Comparison of ENCODE assay signal across 8 cellular contexts in the genomic region with DNA sequence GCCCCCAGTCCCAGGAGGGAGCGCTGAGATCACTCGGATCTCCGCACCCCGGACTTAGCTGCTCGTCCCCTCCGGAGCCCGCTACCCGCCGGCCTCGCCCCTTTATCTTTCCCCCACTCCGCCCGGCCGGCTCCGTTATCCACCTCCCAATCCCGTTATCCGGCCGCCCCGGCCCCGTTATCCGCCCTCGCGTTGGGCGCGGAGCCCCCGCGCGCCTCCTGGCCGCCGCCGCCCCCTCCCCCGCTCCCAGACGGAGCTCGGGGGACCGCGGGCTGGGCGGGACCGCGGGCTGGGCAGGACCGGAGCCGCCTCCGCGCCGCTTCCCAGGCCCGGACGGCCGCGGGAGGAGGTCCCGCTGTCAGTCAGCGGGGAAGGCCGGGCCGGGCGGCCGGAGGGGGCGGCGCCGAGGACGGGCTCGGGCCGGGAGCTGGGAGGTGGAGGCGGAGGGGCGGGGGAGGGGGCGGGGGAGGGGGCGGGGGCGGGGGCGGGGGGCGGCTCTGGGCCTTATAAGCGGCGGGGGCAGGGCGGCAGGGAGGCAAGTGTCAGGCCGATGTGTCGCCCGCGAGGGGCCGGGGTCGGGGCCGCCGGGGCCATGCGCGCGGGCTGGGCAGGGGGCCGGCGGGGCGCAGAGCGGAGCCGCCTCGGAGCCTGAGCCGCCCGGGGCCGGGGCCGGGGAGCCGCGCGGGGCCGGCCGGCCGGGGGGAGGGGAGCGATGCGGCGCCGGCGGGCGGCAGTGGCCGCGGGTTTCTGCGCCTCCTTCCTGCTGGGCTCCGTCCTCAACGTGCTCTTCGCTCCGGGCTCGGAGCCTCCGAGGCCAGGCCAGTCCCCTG. TPM values are rescaled to one million over a fixed set of nuclear protein-coding genes. Genes with fewer than 3 reads are reported as not detected.
DNase-seq lines count a peak whose midpoint lies in the region; ATAC-seq, FAIRE-seq and TF ChIP-seq lines count a peak whose summit lies in the region.

PKDCC (plus strand) TSS at position 534 of the 830 bp plus-strand sequence; CDS start at position 713, 179 bp downstream.

- BruUV-seq in GM12878 (replicated peaks; lab: Mats Ljungman, UMichigan) = no TSS peak

- in situ Hi-C loops in GM12878 (cut with MboI) = no loop called here

- intact Hi-C loops in GM12878 (cut with micrococcal nuclease; ENCODE audit: unreplicated experiment) = no loop called here
- intact Hi-C loops in posterior vena cava (cut with DNase I) = no loop called here

- H3K4me1 ChIP-seq in GM12878 (ENCODE audit: control insufficient read depth, insufficient read depth, low read length) (no peaks in the 10 kb centered on the region), hepatocyte (ENCODE audit: insufficient read depth) (peaks cover 30% of the 10 kb centered on the region)

- H4K20me1 ChIP-seq in GM12878 (ENCODE audit: control insufficient read depth, insufficient read depth) (no peaks in the 10 kb centered on the region), hepatocyte (ENCODE audit: insufficient read depth, poor library complexity, severe bottlenecking) (no peaks in the 10 kb centered on the region)

- SMC1A ChIA-PET in GM12878 (lab: Charles Lee; ENCODE audit: uncharacterized antibody, unreplicated experiment) = no interaction called here

- peaks cover 65% of the 10 kb centered on the region for H3K27me3 Mint-ChIP-seq in activated CD8-positive, alpha-beta memory T cell treated with anti-CD3 and anti-CD28 coated beads, Interleukin-2, amount 10 ng/mL, durations not matched to agents 7 days and 5 days

- H3K36me3 ChIP-seq in GM12878 (ENCODE audit: control insufficient read depth in 2 of 2, insufficient read depth in 2 of 2, low read length in 1 of 2) (no peaks in the 10 kb centered on the region), hepatocyte (replicated peaks; ENCODE audit: insufficient read depth, low read depth) (no peaks in the 10 kb centered on the region)

- H2AFZ ChIP-seq in GM12878 (ENCODE audit: control insufficient read depth, low read depth, low read length) (peak within 1 kb of the TSS; percentile 21; the same call in 1 of the 2 replicates), hepatocyte (peak within 1 kb of the TSS; percentile 6)

- no peak for TF ChIP-seq EP300 in GM12878 (IDR thresholded peaks at IDR 0.05; ENCODE audit: borderline replicate concordance in 1 of 2, control insufficient read depth in 1 of 2, low read depth in 2 of 2, low read length in 2 of 2)

- H3K9me2 ChIP-seq in hepatocyte (replicated peaks; ENCODE audit: insufficient read depth) = no peaks in the 10 kb centered on the region

- peak within 1 kb of the TSS; percentile 8; the same call in 1 of the 2 replicates for H3K9ac ChIP-seq in GM12878 (ENCODE audit: control insufficient read depth, insufficient read depth, low read length)

- CTCF ChIA-PET in activated CD8-positive, alpha-beta memory T cell treated with anti-CD3 and anti-CD28 coated beads, Interleukin-2, amount 10 ng/mL, durations not matched to agents 7 days and 5 days (lab: Charles Lee) = interaction anchor here (0.9 kb wide), 1 partner anchor 39 kb away, joined by 3 read pairs; no protein-coding TSS in a partner anchor
- CTCF ChIA-PET in GM12878 (lab: Yijun Ruan, JAX) = no interaction called here

- TF ChIP-seq POLR2A in GM12878 (IDR thresholded peaks at IDR 0.05; ENCODE audit: low read depth, low read length) = no peak

- peaks cover 2% of the 10 kb centered on the region for H3K4me1 Mint-ChIP-seq in activated CD8-positive, alpha-beta memory T cell treated with anti-CD3 and anti-CD28 coated beads, Interleukin-2, amount 10 ng/mL, durations not matched to agents 7 days and 5 days

- H3K27ac ChIP-seq in GM12878 (ENCODE audit: control insufficient read depth, insufficient read depth) (no peak within 1 kb of the TSS), hepatocyte (peak within 1 kb of the TSS; percentile 95)

- DNase-seq in activated CD8-positive, alpha-beta memory T cell treated with anti-CD3 and anti-CD28 coated beads, Interleukin-2, amount 10 ng/mL, durations not matched to agents 7 days and 5 days = no peak
- no peak for DNase-seq in activated CD8-positive, alpha-beta memory T cell treated with anti-CD3 and anti-CD28 coated beads for 24 hours
- DNase-seq in OCI-M1 (lab: John Stamatoyannopoulos, UW) = peak; percentile 72
- no peak for DNase-seq in GM12878 (ENCODE audit: low read depth, low spot score)
- DNase-seq in hepatocyte (ENCODE audit: low spot score) = peak; percentile 94
- DNase-seq in posterior vena cava (ENCODE audit: low spot score) = peak; percentile 94
- DNase-seq in effector CD4-positive, alpha-beta T cell = no peak

- H3K9me3 ChIP-seq in GM12878 (replicated peaks; ENCODE audit: control insufficient read depth, insufficient read depth, low read length) = no peaks in the 10 kb centered on the region
- no peaks in the 10 kb centered on the region for H3K9me3 ChIP-seq in hepatocyte (ENCODE audit: low read depth)

- H3K4me3 ChIP-seq in GM12878 (peak within 1 kb of the TSS; percentile 63; the same call in 1 of the 2 replicates), hepatocyte (peak within 1 kb of the TSS; percentile 62)

- H3K9me3 Mint-ChIP-seq in activated CD8-positive, alpha-beta memory T cell treated with anti-CD3 and anti-CD28 coated beads, Interleukin-2, amount 10 ng/mL, durations not matched to agents 7 days and 5 days (ENCODE audit: low read depth) = no peaks in the 10 kb centered on the region

- peak within 1 kb of the TSS; percentile 24 for H3K4me3 Mint-ChIP-seq in activated CD8-positive, alpha-beta memory T cell treated with anti-CD3 and anti-CD28 coated beads, Interleukin-2, amount 10 ng/mL, durations not matched to agents 7 days and 5 days

- peak within 1 kb of the TSS; percentile 72 for H3K4me2 ChIP-seq in GM12878 (ENCODE audit: control insufficient read depth, insufficient read depth)
- peak within 1 kb of the TSS; percentile 94 for H3K4me2 ChIP-seq in hepatocyte

- POLR2A ChIA-PET in GM12878 (lab: Charles Lee) = no interaction called here

- H3K79me2 ChIP-seq in GM12878 (ENCODE audit: control insufficient read depth, insufficient read depth, low read length) (no peaks in the 10 kb centered on the region), hepatocyte (peaks cover 43% of the 10 kb centered on the region)

- H3K27me3 ChIP-seq in GM12878 (replicated peaks in 1 of 2; ENCODE audit: control insufficient read depth in 2 of 2, insufficient read depth in 2 of 2, low read length in 1 of 2) (peaks cover 13 to 15% of the 10 kb centered on the region in 2 experiments), hepatocyte (no peaks in the 10 kb centered on the region)

- no peaks in the 10 kb centered on the region for H3K36me3 Mint-ChIP-seq in activated CD8-positive, alpha-beta memory T cell treated with anti-CD3 and anti-CD28 coated beads, Interleukin-2, amount 10 ng/mL, durations not matched to agents 7 days and 5 days

- no peak within 1 kb of the TSS for H3K27ac Mint-ChIP-seq in activated CD8-positive, alpha-beta memory T cell treated with anti-CD3 and anti-CD28 coated beads, Interleukin-2, amount 10 ng/mL, durations not matched to agents 7 days and 5 days

- RAD21 ChIA-PET in GM12878 (lab: Charles Lee; ENCODE audit: unreplicated experiment) = no interaction called here

- WGBS in GM12878 (ENCODE audit: insufficient coverage, insufficient replicate concordance, low lambda C conversion rate, missing lambda C conversion rate) = under 1% methylated on average over 46 of the region's 111 CpGs
- 0% methylated on average over 2 of the region's 111 CpGs for WGBS in hepatocyte (ENCODE audit: low lambda C conversion rate, missing lambda C conversion rate)

- peak; percentile 73 for ATAC-seq in activated CD8-positive, alpha-beta memory T cell treated with anti-CD3 and anti-CD28 coated beads, Interleukin-2, amount 10 ng/mL, durations not matched to agents 7 days and 5 days
- ATAC-seq in HG02763 (IDR thresholded peaks at IDR 0.05; ENCODE audit: unreplicated experiment) = peak; percentile 59
- peak; percentile 69 for ATAC-seq in GM12878

- TF ChIP-seq RAD21 in GM12878 (IDR thresholded peaks at IDR 0.05; ENCODE audit: insufficient read depth, low read depth, low read length) = no peak

- FAIRE-seq in GM12878 (lab: Jason Lieb, UNC) = no peak

- TF ChIP-seq CTCF in GM12878 (IDR thresholded peaks at IDR 0.05 in 2 of 3, conservative IDR thresholded peaks at IDR 0.05 in 1 of 3; ENCODE audit: control insufficient read depth in 2 of 3, extremely low read depth in 1 of 3, insufficient read depth in 1 of 3, low read depth in 3 of 3, low read length in 3 of 3) = no peak
- no peak for TF ChIP-seq CTCF in hepatocyte (IDR thresholded peaks at IDR 0.05; ENCODE audit: poor library complexity)

TF ChIP-seq in GM12878, 131 proteins besides CTCF, POLR2A, EP300 and RAD21 (continues in another document):
- no peak for TF ChIP-seq ZNF24 (IDR thresholded peaks at IDR 0.05)
- no peak for TF ChIP-seq FOXM1 (IDR thresholded peaks at IDR 0.05; ENCODE audit: low read depth, low read length)
- TF ChIP-seq EGR1 (IDR thresholded peaks at IDR 0.05; ENCODE audit: borderline replicate concordance in 1 of 2, low read depth in 2 of 2, low read length in 2 of 2) = peak in 1 of 2 experiments; percentile 67; a peak in 1 of 3 replicates

RNA-seq across cellular contexts. Expression of gene PKDCC, which starts in this region (rescaled TPM):
- not detected for total RNA-seq in activated CD8-positive, alpha-beta memory T cell treated with anti-CD3 and anti-CD28 coated beads, Interleukin-2, amount 10 ng/mL, durations not matched to agents 7 days and 5 days
- total RNA-seq in GM12878 (2013; cell fraction: nucleolus; rRNA removed) = not detected in 2 replicates
- total RNA-seq in GM12878 (2014; rRNA removed) (4.9 and 5.9 TPM in 2 replicates), GM12878 (2014; rRNA removed; fragmentation: Illumina TruSeq; extraction: Trizol) (4.2 and 5.2 TPM in 2 replicates), GM12878 (2021) (4.3 TPM in 2 replicates), hepatocyte (278 and 339 TPM in 2 replicates), posterior vena cava (100 to 1,000 TPM; 137 to 169 TPM)
- polyA plus RNA-seq in GM12878 (2011; ENCODE audit: low read depth) = 1.6 TPM
- polyA plus RNA-seq in GM12878 (2011; rRNA removed) (0.24 TPM in 1 of 2 replicates, not detected in the other), GM12878 (2014; fragmentation: Illumina TruSeq; extraction: Trizol) (4.0 and 5.6 TPM in 2 replicates), GM12878 (2014; fragmentation: Nextera tagmentation; extraction: Ambion mirVana) (under 1 TPM; 0.13 to 0.16 TPM), GM12878 (2014; rRNA removed) (7.1 and 10.2 TPM in 2 replicates), GM12878 (2016; fragmentation: Nextera tagmentation; extraction: Ambion mirVana) (under 1 TPM; 0.15 to 0.25 TPM), hepatocyte (270 and 281 TPM in 2 replicates)
- 0.17 TPM in 1 of 2 replicates, not detected in the other for polyA plus RNA-seq in GM12878 (2011; cell fraction: cytosol; rRNA removed)
- 0.46 and 0.51 TPM in 2 replicates for polyA plus RNA-seq in GM12878 (2011; cell fraction: nucleus; rRNA removed)
- 1.8 and 3.6 TPM in 2 replicates for polyA plus RNA-seq in GM12878 (2012)
- polyA minus RNA-seq in GM12878 (2011; rRNA and poly(A)+ RNA removed) = not detected in 2 replicates
- polyA minus RNA-seq in GM12878 (2011; cell fraction: cytosol; rRNA and poly(A)+ RNA removed) = not detected in 2 replicates
- polyA minus RNA-seq in GM12878 (2011; cell fraction: nucleus; rRNA and poly(A)+ RNA removed) = 0.77 TPM in 1 of 2 replicates, not detected in the other

Comparison
In these comparisons a context has a peak if more than half of its experiments do, and no peak if none do; other contexts are left out.
1. RNA of gene PKDCC (total RNA-seq): 278 to 339 TPM in hepatocyte and 137 to 169 TPM in posterior vena cava; 4.2 to 5.9 TPM in GM12878 and not detected in activated CD8-positive, alpha-beta memory T cell treated with anti-CD3 and anti-CD28 coated beads, Interleukin-2, amount 10 ng/mL, durations not matched to agents 7 days and 5 days; every median in the first group is over 10 times any median in the second.
2. RNA of gene PKDCC (polyA plus RNA-seq): 270 to 281 TPM in hepatocyte; 0.13 to 10.2 TPM in GM12878; every median in the first group is over 10 times any median in the second.
3. Peak in ATAC-seq in activated CD8-positive, alpha-beta memory T cell treated with anti-CD3 and anti-CD28 coated beads, Interleukin-2, amount 10 ng/mL, durations not matched to agents 7 days and 5 days; RNA of the gene not detected or under 1 TPM.
4. DNase-seq: peak in OCI-M1 (single experiment), hepatocyte (single experiment) and posterior vena cava (single experiment); none in activated CD8-positive, alpha-beta memory T cell treated with anti-CD3 and anti-CD28 coated beads, Interleukin-2, amount 10 ng/mL, durations not matched to agents 7 days and 5 days (single experiment), activated CD8-positive, alpha-beta memory T cell treated with anti-CD3 and anti-CD28 coated beads for 24 hours (single experiment), GM12878 (single experiment) and effector CD4-positive, alpha-beta T cell (single experiment).
5. Peak in every context shown above with its lines, with median percentiles within 50 percentile points of each other: ATAC-seq.